ENCODE assay signal across 8 cellular contexts in genomic region chr9:131635285-131635684, GRCh38.
DNase-seq lines count a peak whose midpoint lies in the region; ATAC-seq and TF ChIP-seq lines count a peak whose summit lies in the region.

No MANE protein-coding gene starts in this region.

- H3K9me3 ChIP-seq in CD4-positive, alpha-beta memory T cell (ENCODE audit: control insufficient read depth in 1 of 2, low read length in 2 of 2) = no peaks in the 10 kb centered on the region

- no peak for TF ChIP-seq CTCF in WTC11 (IDR thresholded peaks at IDR 0.05)

- peak overlapping the region in 5 of 8 donors; percentile 13 to 60 (median 26) for H3K4me3 Mint-ChIP-seq in CD4-positive, alpha-beta memory T cell
- H3K4me3 Mint-ChIP-seq in WTC11 = no peak overlapping the region

- peak overlapping the region; percentile 92 to 97 (median 96) for H3K27ac Mint-ChIP-seq in CD4-positive, alpha-beta memory T cell
- peak overlapping the region; percentile 16; the same call in 1 of the 2 replicates for H3K27ac Mint-ChIP-seq in WTC11

- peak; percentile 74 to 94 (median 80) for DNase-seq in CD4-positive, alpha-beta memory T cell
- DNase-seq in M059J (ENCODE audit: low read depth) = peak; percentile 98
- no peak for DNase-seq in WTC11 (ENCODE audit: low spot score)
- DNase-seq in central memory CD4-positive, alpha-beta T cell = peak; percentile 80
- no peak for DNase-seq in left lobe of liver (ENCODE audit: low spot score)
- peak; percentile 56 to 84 for DNase-seq in stimulated activated CD4-positive, alpha-beta T cell treated with anti-CD3 and anti-CD28 coated beads, Interleukin-4, amount 100 ng/mL, for 4 hours
- no peak for DNase-seq in SK-N-DZ (ENCODE audit: low spot score)

- no peaks in the 10 kb centered on the region for H3K27me3 ChIP-seq in CD4-positive, alpha-beta memory T cell (ENCODE audit: insufficient read depth, low read length)

- H3K27me3 Mint-ChIP-seq in CD4-positive, alpha-beta memory T cell = no peaks in the 10 kb centered on the region
- no peaks in the 10 kb centered on the region for H3K27me3 Mint-ChIP-seq in WTC11 (ENCODE audit: low read depth)

- ATAC-seq in WTC11 (peak; percentile 71), left lobe of liver (peak; percentile 82), HG02588 (IDR thresholded peaks at IDR 0.05; ENCODE audit: unreplicated experiment) (no peak)

- no peaks in the 10 kb centered on the region for H3K9me3 Mint-ChIP-seq in CD4-positive, alpha-beta memory T cell
- H3K9me3 Mint-ChIP-seq in WTC11 = no peaks in the 10 kb centered on the region

- H3K36me3 ChIP-seq in CD4-positive, alpha-beta memory T cell (ENCODE audit: insufficient read depth, low read length) = peaks cover 50% of the 10 kb centered on the region

- peak overlapping the region; percentile 67 for H3K27ac ChIP-seq in CD4-positive, alpha-beta memory T cell (ENCODE audit: low read depth, low read length)

- POLR2A ChIA-PET in CD4-positive, alpha-beta memory T cell (lab: Charles Lee; ENCODE audit: partially characterized antibody) = interaction anchor here (0.6 to 3.2 kb wide), 18 partner anchors 7 to 132 kb away, joined by 3 to 24 read pairs (median 6); partner anchors contain the start of genes POMT1 and RAPGEF1
- POLR2A ChIA-PET in WTC11 (lab: Charles Lee) = interaction anchor here (0.7 kb wide), 1 partner anchor 62 kb away, joined by 4 read pairs; no protein-coding TSS in a partner anchor

- peaks cover 22 to 84% of the 10 kb centered on the region in 2 donors for H3K36me3 Mint-ChIP-seq in CD4-positive, alpha-beta memory T cell
- H3K36me3 Mint-ChIP-seq in WTC11 = peaks cover 17% of the 10 kb centered on the region

- no peak overlapping the region for H3K4me3 ChIP-seq in CD4-positive, alpha-beta memory T cell (ENCODE audit: low read length in 2 of 2)

- intact Hi-C loops in CD4-positive, alpha-beta memory T cell (cut with micrococcal nuclease) = loop anchor here (1.0 to 2.0 kb wide), 5 partner anchors 21 to 99 kb away; no protein-coding TSS in a partner anchor

- H3K4me1 ChIP-seq in CD4-positive, alpha-beta memory T cell (ENCODE audit: insufficient read depth, low read length) = peaks cover 20% of the 10 kb centered on the region

- CTCF ChIA-PET in CD4-positive, alpha-beta memory T cell (lab: Charles Lee; ENCODE audit: partially characterized antibody) = interaction anchor here (0.8 to 3.3 kb wide), 14 partner anchors 8 to 109 kb away, joined by 3 to 10 read pairs (median 4); partner anchors contain the start of gene RAPGEF1
- CTCF ChIA-PET in WTC11 (lab: Charles Lee) = interaction anchor here (0.8 to 1.3 kb wide), 2 partner anchors 44 to 534 kb away, joined by 3 to 4 read pairs; no protein-coding TSS in a partner anchor

- peaks cover 23 to 50% (median 38%) of the 10 kb centered on the region in 4 donors for H3K4me1 Mint-ChIP-seq in CD4-positive, alpha-beta memory T cell
- H3K4me1 Mint-ChIP-seq in WTC11 = peaks cover 24% of the 10 kb centered on the region

TF ChIP-seq in WTC11, 78 proteins besides CTCF, POLR2A, EP300 and RAD21:
- TF ChIP-seq ZBTB21 (CRISPR knock-in tag; IDR thresholded peaks at IDR 0.05; ENCODE audit: borderline replicate concordance) (no peak), CDX4 (CRISPR knock-in tag; IDR thresholded peaks at IDR 0.05; ENCODE audit: borderline replicate concordance) (no peak), ATF2 (CRISPR knock-in tag; IDR thresholded peaks at IDR 0.05; ENCODE audit: borderline replicate concordance, low read depth) (no peak), ZNF263 (CRISPR knock-in tag; IDR thresholded peaks at IDR 0.05; ENCODE audit: low read depth) (no peak), TP53 (CRISPR knock-in tag; IDR thresholded peaks at IDR 0.05) (no peak), MLX (CRISPR knock-in tag; IDR thresholded peaks at IDR 0.05) (no peak), ZBTB43 (CRISPR knock-in tag; IDR thresholded peaks at IDR 0.05) (no peak)

Comparison
In these comparisons a context has a peak if more than half of its experiments do, and no peak if none do; other contexts are left out.
1. DNase-seq: peak in CD4-positive, alpha-beta memory T cell (5 of 5), M059J (single experiment), central memory CD4-positive, alpha-beta T cell (single experiment) and stimulated activated CD4-positive, alpha-beta T cell treated with anti-CD3 and anti-CD28 coated beads, Interleukin-4, amount 100 ng/mL, for 4 hours (2 of 2); none in WTC11 (single experiment), left lobe of liver (single experiment) and SK-N-DZ (single experiment).